In genomic region chr10:27744478-27745379, GRCh38 we compare ENCODE assay signal across 9 cellular contexts. TPM values are rescaled to one million over a fixed set of nuclear protein-coding genes. Genes with fewer than 3 reads are reported as not detected.
DNase-seq lines count a peak whose midpoint lies in the region; ATAC-seq and TF ChIP-seq lines count a peak whose summit lies in the region.
"Had no signal": no experiment of that assay in that cellular context is flagged by ENCODE, and none has a peak within 500 bp of the region (broad histone marks: within the 10 kb centered on the region; RNA-seq: fewer than 3 reads in every experiment).

No MANE protein-coding gene starts in this region.

- no TSS peak for BruUV-seq in Panc1 (replicated peaks; lab: Mats Ljungman, UMichigan)

- DNase-seq in Daoy (ENCODE audit: low read depth) (peak; percentile 56), Panc1 (ENCODE audit: low read depth, low spot score) (no peak), chondrocyte (ENCODE audit: low spot score) (peak; percentile 94), lung (ENCODE audit: low spot score) (no peak), NCI-H69 (lab: John Stamatoyannopoulos, UW) (no peak), SHP77 (lab: John Stamatoyannopoulos, UW) (no peak)

- peaks cover 30% of the 10 kb centered on the region for H3K4me1 Mint-ChIP-seq in chondrocyte (ENCODE audit: low read depth)

- no peaks in the 10 kb centered on the region for H3K9me3 Mint-ChIP-seq in chondrocyte (ENCODE audit: low read depth)

- peaks cover 6% of the 10 kb centered on the region for H3K27me3 Mint-ChIP-seq in chondrocyte (ENCODE audit: low read depth)

- no peaks in the 10 kb centered on the region; the same call in 1 of the 2 replicates for H3K4me1 ChIP-seq in Panc1 (ENCODE audit: control insufficient read depth, insufficient read depth, low read length)
- peaks cover 0 to 28% of the 10 kb centered on the region in 2 donors for H3K4me1 ChIP-seq in lung (ENCODE audit: control insufficient read depth in 2 of 2, insufficient read depth in 2 of 2, low read length in 2 of 2)
- peaks cover 3 to 59% (median 52%) of the 10 kb centered on the region in 5 donors for H3K4me1 ChIP-seq in subcutaneous abdominal adipose tissue (ENCODE audit: control insufficient read depth in 5 of 5, insufficient read depth in 5 of 5, low read length in 5 of 5)

- H3K36me3 Mint-ChIP-seq in chondrocyte (ENCODE audit: low read depth) = peaks cover 2% of the 10 kb centered on the region

- ATAC-seq in Panc1 = peak; percentile 40
- ATAC-seq in lung (ENCODE audit: insufficient read depth, low FRiP score) = no peak
- ATAC-seq in HG03378 (IDR thresholded peaks at IDR 0.05; ENCODE audit: unreplicated experiment) = no peak
- ATAC-seq: K562 had no signal

- intact Hi-C loops in Panc1 (cut with micrococcal nuclease; ENCODE audit: unreplicated experiment) = no loop called here

- H3K4me3 ChIP-seq in Panc1 (ENCODE audit: low read depth in 2 of 2, low read length in 2 of 2) (peak overlapping the region in 1 of 2 experiments; percentile 59; a peak in 1 of 4 replicates), lung (peak overlapping the region; percentile 1), subcutaneous abdominal adipose tissue (ENCODE audit: low read depth in 1 of 5, low read length in 5 of 5) (peak overlapping the region; percentile 23 to 84 (median 72))
- H3K4me3 ChIP-seq: K562 had no signal

- CTCF ChIA-PET in Panc1 (lab: Charles Lee) = no interaction called here

- H3K4me3 Mint-ChIP-seq in chondrocyte (ENCODE audit: unreplicated experiment) = peak overlapping the region; percentile 84

- H3K36me3 ChIP-seq in Panc1 (ENCODE audit: control insufficient read depth, insufficient read depth, low read length) (no peaks in the 10 kb centered on the region), lung (ENCODE audit: control insufficient read depth in 2 of 2, insufficient read depth in 2 of 2, low read length in 2 of 2) (no peaks in the 10 kb centered on the region), subcutaneous abdominal adipose tissue (ENCODE audit: control insufficient read depth in 5 of 5, insufficient read depth in 5 of 5, low read length in 5 of 5) (no peaks in the 10 kb centered on the region)

- 1 to 3% methylated on average over 77 to 83 of the region's 83 CpGs for whole genome bisulfite sequencing in lung, 2 donors

- H3K27ac Mint-ChIP-seq in chondrocyte (ENCODE audit: unreplicated experiment) = peak overlapping the region; percentile 94

- H3K27ac ChIP-seq in Panc1 (ENCODE audit: low read length) = no peak overlapping the region
- no peak overlapping the region for H3K27ac ChIP-seq in lung (ENCODE audit: low read depth in 1 of 2, low read length in 1 of 2)
- no peak overlapping the region for H3K27ac ChIP-seq in subcutaneous abdominal adipose tissue (ENCODE audit: low read depth, low read length)

- H3K9me3 ChIP-seq in Panc1 (ENCODE audit: control insufficient read depth, insufficient read depth, low read depth, low read length) = no peaks in the 10 kb centered on the region
- peaks cover 0 to 2% of the 10 kb centered on the region in 2 donors for H3K9me3 ChIP-seq in lung (ENCODE audit: control insufficient read depth in 2 of 2, insufficient read depth in 1 of 2, low read length in 1 of 2)
- no peaks in the 10 kb centered on the region for H3K9me3 ChIP-seq in subcutaneous abdominal adipose tissue (ENCODE audit: control insufficient read depth in 5 of 5, low read length in 5 of 5)

- in situ Hi-C loops in Panc1 (cut with HindIII; ENCODE audit: low pct_unique_long_range_greater_than_20kb, low sequenced_read_pairs) = no loop called here

- no peak overlapping the region for H3K9ac ChIP-seq in subcutaneous abdominal adipose tissue (ENCODE audit: low read length in 5 of 5)

- H3K27me3 ChIP-seq in Panc1 (ENCODE audit: control insufficient read depth, insufficient read depth, low read length) (peaks cover 14% of the 10 kb centered on the region), lung (ENCODE audit: control insufficient read depth, insufficient read depth) (peaks cover 10% of the 10 kb centered on the region), subcutaneous abdominal adipose tissue (ENCODE audit: control insufficient read depth in 5 of 5, insufficient read depth in 4 of 5, low read length in 5 of 5) (peaks cover 21 to 57% (median 48%) of the 10 kb centered on the region in 5 donors)

- TF ChIP-seq CTCF in Panc1 (IDR thresholded peaks at IDR 0.05) (no peak), chondrocyte (IDR thresholded peaks at IDR 0.05) (peak; percentile 54), lung (IDR thresholded peaks at IDR 0.05; ENCODE audit: control extremely low read depth, extremely low read depth) (no peak)

- POLR2A ChIA-PET in Panc1 (lab: Charles Lee) = no interaction called here

RNA-seq across cellular contexts. Expression of gene MKX, which starts 0.9 kb away (rescaled TPM):
- total RNA-seq in Daoy (2014; rRNA removed; shearing (Covaris generic)) = 0.39 and 1.6 TPM in 2 replicates
- total RNA-seq in Panc1 (2021; ENCODE audit: unreplicated experiment) (not detected), chondrocyte (19.2 to 28.8 TPM (median 22.1 TPM) in 3 replicates), lung (1 to 10 TPM; 2.0 to 3.5 TPM)
- not detected for polyA plus RNA-seq in Panc1 (2012; ENCODE audit: insufficient read length)
- under 1 TPM; 0.50 to 0.83 TPM for polyA plus RNA-seq in lung

Comparison
In these comparisons a context has a peak if more than half of its experiments do, and no peak if none do; other contexts are left out.
1. DNase-seq: peak in Daoy (single experiment) and chondrocyte (single experiment); none in Panc1 (single experiment), lung (single experiment), NCI-H69 (single experiment) and SHP77 (0 of 2).